ENCODE assay signal across 8 cellular contexts in the genomic region with DNA sequence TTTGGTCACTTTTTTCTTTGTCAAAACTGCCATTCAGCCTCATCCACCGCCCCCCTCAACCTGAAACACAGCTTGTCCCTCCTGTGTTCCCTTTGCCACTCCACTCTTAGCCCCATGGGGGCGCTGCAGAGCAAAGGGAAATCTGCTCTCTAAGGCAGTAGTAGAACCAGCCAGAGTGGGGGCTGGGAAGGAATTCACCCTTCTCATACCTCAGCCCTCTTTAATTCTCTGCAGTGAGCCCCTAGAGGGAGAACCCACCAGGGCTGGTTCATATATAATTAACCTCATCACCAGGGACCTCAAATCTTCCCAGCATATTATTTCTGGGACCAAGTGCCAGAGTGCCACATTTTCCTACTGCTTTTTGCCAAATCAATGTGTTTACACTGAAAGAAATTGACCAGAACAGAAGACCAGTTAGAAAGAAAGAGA. TPM values are rescaled to one million over a fixed set of nuclear protein-coding genes. Genes with fewer than 3 reads are reported as not detected.
DNase-seq lines count a peak whose midpoint lies in the region; ATAC-seq and TF ChIP-seq lines count a peak whose summit lies in the region.

No MANE protein-coding gene starts in this region.

- ATAC-seq in HG02852 (IDR thresholded peaks at IDR 0.05; ENCODE audit: unreplicated experiment) (peak; percentile 31), GM18519 (IDR thresholded peaks at IDR 0.05; ENCODE audit: low FRiP score, unreplicated experiment) (no peak)

- H3K27me3 Mint-ChIP-seq in chondrocyte (ENCODE audit: low read depth), result no peaks in the 10 kb centered on the region

- DNase-seq in NCI-H345 (lab: John Stamatoyannopoulos, UW) (peak; percentile 90), chondrocyte (ENCODE audit: low spot score) (no peak)
- DNase-seq in activated CD4-positive, alpha-beta T cell treated with anti-CD3 and anti-CD28 coated beads for 24 hours (ENCODE audit: low read depth in 2 of 2), result peak; percentile 93
- peak; percentile 74 to 93 (median 79) for DNase-seq in stimulated activated CD4-positive, alpha-beta T cell treated with anti-CD3 and anti-CD28 coated beads, TNF-alpha, amount 100 ng/mL, for 1 hour (ENCODE audit: low read depth in 3 of 3, low spot score in 1 of 3)

- peak overlapping the region in 1 of 2 donors; percentile 98 for H3K9ac ChIP-seq in liver (ENCODE audit: low read depth in 1 of 2, low read length in 2 of 2)

- peak overlapping the region; percentile 93 for H3K4me2 ChIP-seq in DOHH2 (ENCODE audit: low read length)

- peak overlapping the region; percentile 80 for H3K4me3 ChIP-seq in DOHH2 (ENCODE audit: low read length)
- H3K4me3 ChIP-seq in liver (ENCODE audit: low read depth in 1 of 3, low read length in 3 of 3), result no peak overlapping the region

- H3K4me1 Mint-ChIP-seq in chondrocyte (ENCODE audit: low read depth), result peaks cover 50% of the 10 kb centered on the region

- peaks cover 53% of the 10 kb centered on the region for H3K79me2 ChIP-seq in DOHH2 (ENCODE audit: control insufficient read depth, low read length)

- H3K36me3 ChIP-seq in DOHH2 (ENCODE audit: control insufficient read depth, low read length), result peaks cover 23% of the 10 kb centered on the region
- no peaks in the 10 kb centered on the region for H3K36me3 ChIP-seq in liver (ENCODE audit: control insufficient read depth in 4 of 4, insufficient read depth in 3 of 4, low read depth in 1 of 4, low read length in 3 of 4)

- 4% methylated on average over 2 of the region's 2 CpGs for WGBS in liver

- H3K27ac Mint-ChIP-seq in chondrocyte (ENCODE audit: unreplicated experiment), result peak overlapping the region; percentile 19

- H3F3A ChIP-seq in DOHH2 (ENCODE audit: control insufficient read depth, insufficient read depth), result peaks cover 48% of the 10 kb centered on the region

- H3K27me3 ChIP-seq in DOHH2 (ENCODE audit: control insufficient read depth, low read length), result no peaks in the 10 kb centered on the region
- H3K27me3 ChIP-seq in liver (ENCODE audit: control insufficient read depth in 4 of 4, insufficient read depth in 4 of 4, low read length in 3 of 4), result no peaks in the 10 kb centered on the region

- TF ChIP-seq RAD21 in liver (IDR thresholded peaks at IDR 0.05), result peak; percentile 98

- H3K36me3 Mint-ChIP-seq in chondrocyte (ENCODE audit: low read depth), result no peaks in the 10 kb centered on the region

- H3K4me3 Mint-ChIP-seq in chondrocyte (ENCODE audit: unreplicated experiment), result no peak overlapping the region

- H3K4me1 ChIP-seq in DOHH2 (ENCODE audit: control insufficient read depth, low read length) (peaks cover 52% of the 10 kb centered on the region), liver (ENCODE audit: control insufficient read depth in 4 of 4, insufficient read depth in 4 of 4, low read length in 3 of 4) (peaks cover 3 to 38% (median 32%) of the 10 kb centered on the region in 4 donors)

- H3K27ac ChIP-seq in DOHH2 (ENCODE audit: low read depth, low read length), result peak overlapping the region; percentile 89
- peak overlapping the region; percentile 100 for H3K27ac ChIP-seq in liver (ENCODE audit: low read depth in 1 of 2, low read length in 2 of 2)

- no peaks in the 10 kb centered on the region for H3K9me3 ChIP-seq in DOHH2 (ENCODE audit: control insufficient read depth, insufficient read depth, low read length)
- no peaks in the 10 kb centered on the region for H3K9me3 ChIP-seq in liver (ENCODE audit: control insufficient read depth in 4 of 4, low read length in 3 of 4)

- H3K9me3 Mint-ChIP-seq in chondrocyte (ENCODE audit: low read depth), result no peaks in the 10 kb centered on the region

- TF ChIP-seq CTCF in DOHH2 (IDR thresholded peaks at IDR 0.05; ENCODE audit: low read depth, low read length, poor library complexity, severe bottlenecking) (peak; percentile 97), chondrocyte (IDR thresholded peaks at IDR 0.05) (peak; percentile 98), liver (IDR thresholded peaks at IDR 0.05; ENCODE audit: low read depth, low read length, missing input control) (peak; percentile 89)

- H4K20me1 ChIP-seq in DOHH2 (ENCODE audit: control insufficient read depth, insufficient read depth, low read depth, low read length), result no peaks in the 10 kb centered on the region

- no peaks in the 10 kb centered on the region for H3K9me2 ChIP-seq in DOHH2 (replicated peaks; ENCODE audit: control insufficient read depth, low read length)

TF ChIP-seq in liver, 16 proteins besides CTCF, POLR2A, EP300 and RAD21:
- TF ChIP-seq HNF4A (conservative IDR thresholded peaks at IDR 0.05) (peak; percentile 18 to 39), FOXA1 (IDR thresholded peaks at IDR 0.05) (no peak), NR2F2 (IDR thresholded peaks at IDR 0.05) (no peak), TAF1 (conservative IDR thresholded peaks at IDR 0.05) (no peak), YY1 (IDR thresholded peaks at IDR 0.05) (peak; percentile 26), EGR1 (IDR thresholded peaks at IDR 0.05; ENCODE audit: low read depth in 2 of 2) (no peak), HNF4G (IDR thresholded peaks at IDR 0.05) (no peak), FOXA2 (IDR thresholded peaks at IDR 0.05) (no peak), JUND (IDR thresholded peaks at IDR 0.05) (no peak), ZBTB33 (IDR thresholded peaks at IDR 0.05) (no peak), ATF3 (IDR thresholded peaks at IDR 0.05) (no peak), SP1 (IDR thresholded peaks at IDR 0.05) (peak; percentile 28), REST (IDR thresholded peaks at IDR 0.05) (no peak), RXRA (IDR thresholded peaks at IDR 0.05) (peak; percentile 30 to 39), GABPA (IDR thresholded peaks at IDR 0.05 in 1 of 2, conservative IDR thresholded peaks at IDR 0.05 in 1 of 2) (no peak)
- TF ChIP-seq, protein P1, sequence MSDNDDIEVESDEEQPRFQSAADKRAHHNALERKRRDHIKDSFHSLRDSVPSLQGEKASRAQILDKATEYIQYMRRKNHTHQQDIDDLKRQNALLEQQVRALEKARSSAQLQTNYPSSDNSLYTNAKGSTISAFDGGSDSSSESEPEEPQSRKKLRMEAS (IDR thresholded peaks at IDR 0.05), result no peak
TF ChIP-seq in liver: peak in this region for 4.

RNA-seq across cellular contexts. Expression of gene BCL6, which starts 2.8 kb away (rescaled TPM):
- total RNA-seq in chondrocyte (45.2 to 46.7 TPM (median 46.0 TPM) in 3 replicates), liver (10 to 100 TPM in 1 of 2 donors, 1 to 10 TPM in 1; 7.8 to 71.8 TPM)
- polyA plus RNA-seq in liver, result 10 to 100 TPM in 1 of 2 donors, 1 to 10 TPM in 1; 9.1 to 17.6 TPM

RNA-seq across cellular contexts. Expression of gene RTP2, which starts 45.7 kb away (rescaled TPM):
- not detected in 3 replicates for total RNA-seq in chondrocyte
- total RNA-seq in liver, result not detected
- not detected for polyA plus RNA-seq in liver
